ENCODE assay signal across 29 cellular contexts in the genomic region with DNA sequence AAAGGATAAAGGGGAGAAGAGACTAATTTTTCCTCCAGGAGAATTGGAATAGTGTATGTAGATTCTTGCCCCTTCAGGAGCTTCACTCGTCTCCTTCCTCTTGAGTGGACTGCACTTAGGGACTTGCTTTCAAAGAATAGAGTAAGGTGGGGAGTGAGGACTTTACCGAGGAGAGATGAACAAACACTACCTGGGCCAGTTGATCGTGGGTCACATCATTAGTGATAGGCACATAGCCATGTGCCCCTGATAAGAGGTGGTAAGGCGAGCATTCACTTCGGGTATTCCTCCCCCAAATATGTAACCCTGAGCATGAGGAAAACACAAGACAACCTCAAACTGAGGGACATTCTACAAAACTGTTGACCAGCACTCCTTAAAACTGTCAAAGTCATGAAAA. TPM values are rescaled to one million over a fixed set of nuclear protein-coding genes. Genes with fewer than 3 reads are reported as not detected.
DNase-seq lines count a peak whose midpoint lies in the region; ATAC-seq, FAIRE-seq and TF ChIP-seq lines count a peak whose summit lies in the region.
"Had no signal": no experiment of that assay in that cellular context is flagged by ENCODE, and none has a peak within 500 bp of the region (broad histone marks: within the 10 kb centered on the region; RNA-seq: fewer than 3 reads in every experiment).

No MANE protein-coding gene starts in this region.

- H3K36me3 ChIP-seq in Panc1 (ENCODE audit: control insufficient read depth, insufficient read depth, low read length) (peaks cover 71% of the 10 kb centered on the region), K562 (ENCODE audit: control insufficient read depth, insufficient read depth, low read length) (peaks cover 100% of the 10 kb centered on the region), lower lobe of right lung (peaks cover 100% of the 10 kb centered on the region)

- H3K4me1 Mint-ChIP-seq in activated naive CD4-positive, alpha-beta T cell treated with anti-CD3 and anti-CD28 coated beads, Interleukin-2, amount 50 U/mL, for 24 hours: peaks cover 16% of the 10 kb centered on the region
- no peaks in the 10 kb centered on the region for H3K4me1 Mint-ChIP-seq in stimulated activated memory B cell treated with anti-CD40 and anti-IgM and Interleukin-4, amounts not matched to agents 10 μg/mL and 1 μg/mL and 100 μg/mL, for 72 hours
- H3K4me1 Mint-ChIP-seq: H9 had no signal

- peak; percentile 51 for FAIRE-seq in K562 (lab: Jason Lieb, UNC)
- FAIRE-seq: A549, HepG2 had no signal

- H3K36me3 Mint-ChIP-seq in activated naive CD4-positive, alpha-beta T cell treated with anti-CD3 and anti-CD28 coated beads, Interleukin-2, amount 50 U/mL, for 24 hours: peaks cover 32% of the 10 kb centered on the region
- H3K36me3 Mint-ChIP-seq in activated naive CD4-positive, alpha-beta T cell treated with anti-CD3 and anti-CD28 coated beads, Interleukin-2, amount 50 U/mL, for 72 hours: peaks cover 25 to 43% of the 10 kb centered on the region in 2 donors
- peaks cover 69% of the 10 kb centered on the region for H3K36me3 Mint-ChIP-seq in stimulated activated memory B cell treated with anti-CD40 and anti-IgM and Interleukin-4, amounts not matched to agents 10 μg/mL and 1 μg/mL and 100 μg/mL, for 72 hours

- peaks cover 47% of the 10 kb centered on the region for H3K79me2 ChIP-seq in K562 (ENCODE audit: control insufficient read depth, insufficient read depth, low read length)

- no peak for DNase-seq in activated naive CD4-positive, alpha-beta T cell treated with anti-CD3 and anti-CD28 coated beads, Interleukin-2, amount 50 U/mL, for 72 hours (ENCODE audit: low spot score in 2 of 2)
- DNase-seq in Panc1 (ENCODE audit: low read depth, low spot score) (no peak), K562 (ENCODE audit: extremely low read depth in 1 of 4, low spot score in 3 of 4) (no peak), lower lobe of right lung (no peak), dorsolateral prefrontal cortex (no peak)
- DNase-seq: AML-193; CD4-positive, alpha-beta T cell; COR-L47; DMS53; GM23248; H9; Kasumi-1; MV-4-11; NCI-H1105; NCI-H1436 treated with DMSO at 0.1 percent for 48 hours; NCI-H2029 treated with DMSO at 0.1 percent for 48 hours; NCI-H446 treated with DMSO at 0.1 percent for 48 hours; NCI-H526; NCI-H82; NK-92 treated with Interleukin-12 subunit alpha and Interleukin-12 subunit beta, amount 100 ng/mL, for 24 hours; PC-9; Right ventricle myocardium superior; RPMI8226 had no signal

- H3K4me2 ChIP-seq in K562 (ENCODE audit: insufficient read depth, low read length): no peak overlapping the region
- H3K4me2 ChIP-seq: A549; BLaER1 treated with 17β-estradiol and CSF1 and Interleukin-3, amounts not matched to agents 10 nM and 100 nM; PC-9 had no signal

- TF ChIP-seq CTCF in Panc1 (IDR thresholded peaks at IDR 0.05) (no peak), K562 (IDR thresholded peaks at IDR 0.05 in 2 of 3, conservative IDR thresholded peaks at IDR 0.05 in 1 of 3; ENCODE audit: insufficient read depth in 2 of 3, low read depth in 1 of 3, low read length in 3 of 3) (no peak), lower lobe of right lung (IDR thresholded peaks at IDR 0.05) (no peak), dorsolateral prefrontal cortex (IDR thresholded peaks at IDR 0.05 in 54 of 56, conservative IDR thresholded peaks at IDR 0.05 in 2 of 56; ENCODE audit: low read depth in 1 of 56, partially characterized antibody in 56 of 56) (no peak)

- H3K9me1 ChIP-seq in K562 (ENCODE audit: control insufficient read depth, insufficient read depth, low read length): no peaks in the 10 kb centered on the region

- 0 out of 2 replicates have a peak, but pooled peaks cover 5% of the 10 kb centered on the region for H4K20me1 ChIP-seq in K562 (replicated peaks; ENCODE audit: control insufficient read depth, insufficient read depth, low read length)

- intact Hi-C loops in Panc1 (cut with micrococcal nuclease; ENCODE audit: unreplicated experiment) (no loop called here), K562 (cut with micrococcal nuclease) (loop anchor here (10.0 kb wide), 1 partner anchor 219 kb away; no protein-coding TSS in a partner anchor), lower lobe of right lung (cut with DNase I) (no loop called here), dorsolateral prefrontal cortex (cut with DNase I) (no loop called here)

- H2AFZ ChIP-seq in K562 (ENCODE audit: low read depth, low read length): no peak overlapping the region
- H2AFZ ChIP-seq: GM23248, PC-9 had no signal

- H3K9me3 ChIP-seq in Panc1 (ENCODE audit: control insufficient read depth, insufficient read depth, low read depth, low read length) (no peaks in the 10 kb centered on the region), K562 (replicated peaks; ENCODE audit: control insufficient read depth, insufficient read depth, low read depth, low read length) (no peaks in the 10 kb centered on the region), lower lobe of right lung (no peaks in the 10 kb centered on the region)
- H3K9me3 ChIP-seq: A549; BLaER1 treated with 17β-estradiol and CSF1 and Interleukin-3, amounts not matched to agents 10 nM and 100 nM; SJSA1 had no signal

- no peak for TF ChIP-seq RAD21 in K562 (CRISPR knock-in tag; conservative IDR thresholded peaks at IDR 0.05 in 1 of 2, IDR thresholded peaks at IDR 0.05 in 1 of 2)

- no peaks in the 10 kb centered on the region for H3K27me3 Mint-ChIP-seq in activated naive CD4-positive, alpha-beta T cell treated with anti-CD3 and anti-CD28 coated beads, Interleukin-2, amount 50 U/mL, for 24 hours
- H3K27me3 Mint-ChIP-seq in stimulated activated memory B cell treated with anti-CD40 and anti-IgM and Interleukin-4, amounts not matched to agents 10 μg/mL and 1 μg/mL and 100 μg/mL, for 72 hours: no peaks in the 10 kb centered on the region
- H3K27me3 Mint-ChIP-seq: CD4-positive, alpha-beta T cell had no signal

- no peak for TF ChIP-seq EP300 in K562 (IDR thresholded peaks at IDR 0.05; ENCODE audit: low read length)

- in situ Hi-C loops in Panc1 (cut with HindIII; ENCODE audit: low pct_unique_long_range_greater_than_20kb, low sequenced_read_pairs): no loop called here
- in situ Hi-C loops in K562 (cut with MboI): no loop called here

- no peaks in the 10 kb centered on the region for H3K4me1 ChIP-seq in Panc1 (ENCODE audit: control insufficient read depth, insufficient read depth, low read length)
- H3K4me1 ChIP-seq in K562 (replicated peaks in 1 of 2; ENCODE audit: control insufficient read depth in 2 of 2, insufficient read depth in 2 of 2, low read length in 2 of 2): no peaks in the 10 kb centered on the region
- H3K4me1 ChIP-seq in lower lobe of right lung: no peaks in the 10 kb centered on the region
- H3K4me1 ChIP-seq: A549, SJSA1 had no signal

- BruUV-seq in Panc1 (replicated peaks; lab: Mats Ljungman, UMichigan): TSS peak; percentile 26
- BruUV-seq in K562 (replicated peaks; lab: Mats Ljungman, UMichigan): TSS peak; percentile 5

- 76% methylated on average over 5 of the region's 5 CpGs for WGBS in K562 (ENCODE audit: insufficient coverage, low coverage, missing lambda C conversion rate)

- CTCF ChIA-PET in Panc1 (lab: Charles Lee): no interaction called here
- CTCF ChIA-PET in K562 (lab: Yijun Ruan, JAX; ENCODE audit: low intra/inter-chr PET ratio): no interaction called here

- POLR2A ChIA-PET in Panc1 (lab: Charles Lee) (no interaction called here), K562 (lab: Yijun Ruan, JAX) (interaction anchor here (0.6 to 10.0 kb wide), 5 partner anchors 10 to 1398 kb away, joined by 3 to 99 read pairs (median 10); partner anchors contain the start of gene DDX21)

- no peaks in the 10 kb centered on the region for H3K9me3 Mint-ChIP-seq in activated naive CD4-positive, alpha-beta T cell treated with anti-CD3 and anti-CD28 coated beads, Interleukin-2, amount 50 U/mL, for 24 hours
- no peaks in the 10 kb centered on the region for H3K9me3 Mint-ChIP-seq in activated naive CD4-positive, alpha-beta T cell treated with anti-CD3 and anti-CD28 coated beads, Interleukin-2, amount 50 U/mL, for 72 hours
- no peaks in the 10 kb centered on the region for H3K9me3 Mint-ChIP-seq in stimulated activated memory B cell treated with anti-CD40 and anti-IgM and Interleukin-4, amounts not matched to agents 10 μg/mL and 1 μg/mL and 100 μg/mL, for 72 hours
- H3K9me3 Mint-ChIP-seq: CD4-positive, alpha-beta T cell; H9 had no signal

- TF ChIP-seq POLR2A in K562 (conservative IDR thresholded peaks at IDR 0.05): 0 out of 2 replicates have a peak, but pooled peaks have one; percentile 39

- no peak overlapping the region for H3K27ac ChIP-seq in Panc1 (ENCODE audit: low read length)
- H3K27ac ChIP-seq in K562 (ENCODE audit: extremely low read depth, low read depth, low read length): no peak overlapping the region
- H3K27ac ChIP-seq in lower lobe of right lung: no peak overlapping the region
- H3K27ac ChIP-seq in dorsolateral prefrontal cortex: no peak overlapping the region
- H3K27ac ChIP-seq: A549; BLaER1 treated with 17β-estradiol and CSF1 and Interleukin-3, amounts not matched to agents 10 nM and 100 nM; GM23248; PC-9; SJSA1 had no signal

- no peak overlapping the region for H3K4me3 Mint-ChIP-seq in activated naive CD4-positive, alpha-beta T cell treated with anti-CD3 and anti-CD28 coated beads, Interleukin-2, amount 50 U/mL, for 24 hours
- no peak overlapping the region for H3K4me3 Mint-ChIP-seq in stimulated activated memory B cell treated with anti-CD40 and anti-IgM and Interleukin-4, amounts not matched to agents 10 μg/mL and 1 μg/mL and 100 μg/mL, for 72 hours
- H3K4me3 Mint-ChIP-seq: CD4-positive, alpha-beta T cell; H9 had no signal

- H3K4me3 ChIP-seq in Panc1 (ENCODE audit: low read depth in 2 of 2, low read length in 2 of 2) (no peak overlapping the region), K562 (no peak overlapping the region), lower lobe of right lung (no peak overlapping the region), dorsolateral prefrontal cortex (no peak overlapping the region)
- H3K4me3 ChIP-seq: A549; BLaER1 treated with 17β-estradiol and CSF1 and Interleukin-3, amounts not matched to agents 10 nM and 100 nM; GM23248; PC-9; SJSA1 had no signal

- no peak for ATAC-seq in activated naive CD4-positive, alpha-beta T cell treated with anti-CD3 and anti-CD28 coated beads, Interleukin-2, amount 50 U/mL, for 72 hours
- ATAC-seq in Panc1: no peak
- ATAC-seq in K562: no peak
- ATAC-seq in stimulated activated memory B cell treated with anti-CD40 and anti-IgM and Interleukin-4, amounts not matched to agents 10 μg/mL and 1 μg/mL and 100 μg/mL, for 72 hours: no peak
- no peak for ATAC-seq in lower lobe of right lung
- ATAC-seq: A549, HepG2 had no signal

- H3K27me3 ChIP-seq in Panc1 (ENCODE audit: control insufficient read depth, insufficient read depth, low read length) (no peaks in the 10 kb centered on the region), K562 (ENCODE audit: control insufficient read depth in 2 of 2, insufficient read depth in 2 of 2, low read length in 2 of 2) (no peaks in the 10 kb centered on the region), lower lobe of right lung (ENCODE audit: low read depth) (no peaks in the 10 kb centered on the region), dorsolateral prefrontal cortex (no peaks in the 10 kb centered on the region)
- H3K27me3 ChIP-seq: BLaER1 treated with 17β-estradiol and CSF1 and Interleukin-3, amounts not matched to agents 10 nM and 100 nM; SJSA1 had no signal

- peak overlapping the region; percentile 78 for H3K27ac Mint-ChIP-seq in activated naive CD4-positive, alpha-beta T cell treated with anti-CD3 and anti-CD28 coated beads, Interleukin-2, amount 50 U/mL, for 24 hours
- no peak overlapping the region for H3K27ac Mint-ChIP-seq in activated naive CD4-positive, alpha-beta T cell treated with anti-CD3 and anti-CD28 coated beads, Interleukin-2, amount 50 U/mL, for 72 hours
- H3K27ac Mint-ChIP-seq in stimulated activated memory B cell treated with anti-CD40 and anti-IgM and Interleukin-4, amounts not matched to agents 10 μg/mL and 1 μg/mL and 100 μg/mL, for 72 hours: peak overlapping the region; percentile 32
- H3K27ac Mint-ChIP-seq: CD4-positive, alpha-beta T cell; H9 had no signal

- no peak overlapping the region for H3K9ac ChIP-seq in K562 (ENCODE audit: insufficient read depth in 1 of 2, low read depth in 2 of 2, low read length in 2 of 2)
- H3K9ac ChIP-seq: BLaER1 treated with 17β-estradiol and CSF1 and Interleukin-3, amounts not matched to agents 10 nM and 100 nM; GM23248 had no signal

RNA-seq across cellular contexts. Expression of gene KIFBP, which starts 14.6 kb away (rescaled TPM):
- 10 to 100 TPM in 1 of 2 donors, 1 to 10 TPM in 1; 6.9 to 13.2 TPM for total RNA-seq in activated naive CD4-positive, alpha-beta T cell treated with anti-CD3 and anti-CD28 coated beads, Interleukin-2, amount 50 U/mL, for 72 hours
- total RNA-seq in Panc1 (2021; ENCODE audit: unreplicated experiment) (45.9 TPM), K562 (2014; rRNA removed) (13.8 and 17.3 TPM in 2 replicates), K562 (2014; rRNA removed; fragmentation: Illumina TruSeq; extraction: Trizol) (18.8 and 20.1 TPM in 2 replicates), K562 (2015; rRNA removed; fragmentation: Illumina TruSeq; extraction: Trizol) (18.7 and 19.7 TPM in 2 replicates), K562 (2021) (13.8 and 14.8 TPM in 2 replicates), lower lobe of right lung (20.6 TPM), dorsolateral prefrontal cortex (10 to 100 TPM; 33.1 to 77.4 (median 62.0) TPM)
- polyA plus RNA-seq in Panc1 (2012; ENCODE audit: insufficient read length): 35.1 TPM
- 11.1 and 16.5 TPM in 2 replicates for total RNA-seq in K562 (2011; cell fraction: chromatin; rRNA removed; ENCODE audit: low replicate concordance)
- total RNA-seq in K562 (2011; cell fraction: nucleolus; rRNA removed): 7.5 and 8.2 TPM in 2 replicates
- 8.2 and 12.1 TPM in 2 replicates for total RNA-seq in K562 (2011; cell fraction: nucleoplasm; rRNA removed)
- polyA plus RNA-seq in K562 (2011; rRNA removed) (17.0 and 22.1 TPM in 2 replicates), K562 (2014; fragmentation: Illumina TruSeq; extraction: Trizol) (19.9 and 23.2 TPM in 2 replicates), K562 (2014; fragmentation: Nextera tagmentation; extraction: Ambion mirVana) (1 to 10 TPM; 5.6 to 8.8 TPM), K562 (2014; rRNA removed) (13.9 TPM in 2 replicates)
- polyA plus RNA-seq in K562 (2011; cell fraction: cytosol; rRNA removed): 6.9 and 8.8 TPM in 2 replicates
- polyA plus RNA-seq in K562 (2011; cell fraction: nucleus; rRNA removed): 9.5 and 9.7 TPM in 2 replicates
- polyA plus RNA-seq in K562 (2012): 13.0 and 14.2 TPM in 2 replicates
- polyA minus RNA-seq in K562 (2011; rRNA and poly(A)+ RNA removed): 18.2 TPM in 2 replicates
- polyA minus RNA-seq in K562 (2011; cell fraction: cytosol; rRNA and poly(A)+ RNA removed): 10.7 and 11.3 TPM in 2 replicates
- polyA minus RNA-seq in K562 (2011; cell fraction: nucleus; rRNA and poly(A)+ RNA removed): 6.1 and 8.1 TPM in 2 replicates

RNA-seq across cellular contexts. Expression of gene DDX21, which starts 18.0 kb away (rescaled TPM):
- 100 to 1,000 TPM; 127 to 136 TPM for total RNA-seq in activated naive CD4-positive, alpha-beta T cell treated with anti-CD3 and anti-CD28 coated beads, Interleukin-2, amount 50 U/mL, for 72 hours
- total RNA-seq in Panc1 (2021; ENCODE audit: unreplicated experiment) (172 TPM), K562 (2014; rRNA removed) (278 and 289 TPM in 2 replicates), K562 (2014; rRNA removed; fragmentation: Illumina TruSeq; extraction: Trizol) (320 and 383 TPM in 2 replicates), K562 (2015; rRNA removed; fragmentation: Illumina TruSeq; extraction: Trizol) (278 and 305 TPM in 2 replicates), K562 (2021) (250 and 281 TPM in 2 replicates), lower lobe of right lung (43.4 TPM), dorsolateral prefrontal cortex (10 to 100 TPM; 13.9 to 30.2 (median 19.0) TPM)
- polyA plus RNA-seq in Panc1 (2012; ENCODE audit: insufficient read length): 71.7 TPM
- total RNA-seq in K562 (2011; cell fraction: chromatin; rRNA removed; ENCODE audit: low replicate concordance): 24.6 and 87.4 TPM in 2 replicates
- 18.5 and 23.7 TPM in 2 replicates for total RNA-seq in K562 (2011; cell fraction: nucleolus; rRNA removed)
- total RNA-seq in K562 (2011; cell fraction: nucleoplasm; rRNA removed): 44.2 and 62.0 TPM in 2 replicates
- polyA plus RNA-seq in K562 (2011; rRNA removed) (160 and 257 TPM in 2 replicates), K562 (2014; fragmentation: Illumina TruSeq; extraction: Trizol) (317 and 365 TPM in 2 replicates), K562 (2014; fragmentation: Nextera tagmentation; extraction: Ambion mirVana) (100 to 1,000 TPM; 143 to 156 TPM), K562 (2014; rRNA removed) (237 and 254 TPM in 2 replicates)
- polyA plus RNA-seq in K562 (2011; cell fraction: cytosol; rRNA removed): 48.3 and 116 TPM in 2 replicates
- 40.3 and 53.8 TPM in 2 replicates for polyA plus RNA-seq in K562 (2011; cell fraction: nucleus; rRNA removed)
- 125 and 177 TPM in 2 replicates for polyA plus RNA-seq in K562 (2012)
- polyA minus RNA-seq in K562 (2011; rRNA and poly(A)+ RNA removed): 370 and 393 TPM in 2 replicates
- polyA minus RNA-seq in K562 (2011; cell fraction: cytosol; rRNA and poly(A)+ RNA removed): 119 and 152 TPM in 2 replicates
- 23.7 and 51.9 TPM in 2 replicates for polyA minus RNA-seq in K562 (2011; cell fraction: nucleus; rRNA and poly(A)+ RNA removed)

Comparison
In these comparisons a context has a peak if more than half of its experiments do, and no peak if none do; other contexts are left out.
1. H3K27ac Mint-ChIP-seq: peak in activated naive CD4-positive, alpha-beta T cell treated with anti-CD3 and anti-CD28 coated beads, Interleukin-2, amount 50 U/mL, for 24 hours (single experiment) and stimulated activated memory B cell treated with anti-CD40 and anti-IgM and Interleukin-4, amounts not matched to agents 10 μg/mL and 1 μg/mL and 100 μg/mL, for 72 hours (single experiment); none in activated naive CD4-positive, alpha-beta T cell treated with anti-CD3 and anti-CD28 coated beads, Interleukin-2, amount 50 U/mL, for 72 hours (0 of 2).